In the genomic region with DNA sequence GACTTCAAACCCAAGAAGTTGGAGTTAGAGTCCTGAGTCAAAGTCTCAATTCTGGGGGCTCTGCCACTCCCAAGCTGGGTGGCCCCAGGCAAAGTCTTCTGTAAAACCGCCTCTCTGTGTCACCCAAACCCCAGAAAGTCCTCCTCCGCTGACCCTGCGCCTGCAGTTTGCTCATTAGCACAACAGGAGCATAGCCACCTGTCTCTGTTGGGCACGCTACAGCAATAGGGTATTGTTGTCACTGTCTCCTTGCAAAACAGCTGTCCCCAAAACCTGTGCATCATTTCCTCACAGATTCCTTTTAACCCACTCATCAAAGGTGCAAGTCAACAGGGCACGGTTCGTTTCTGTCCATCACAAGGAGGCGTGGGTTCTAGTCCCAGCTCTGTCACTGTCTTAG, we compare ENCODE assay signal across 1 cellular context.
TF ChIP-seq lines count a peak whose summit lies in the region.

No MANE protein-coding gene starts in this region.

TF ChIP-seq in H1, 55 proteins besides CTCF, POLR2A, EP300 and RAD21:
- TF ChIP-seq GTF2F1 (IDR thresholded peaks at IDR 0.05; ENCODE audit: borderline replicate concordance, low read depth, low read length) (no peak), YY1 (IDR thresholded peaks at IDR 0.05; ENCODE audit: low read depth, low read length) (no peak), JUN (IDR thresholded peaks at IDR 0.05; ENCODE audit: low read depth, low read length) (no peak), CEBPB (IDR thresholded peaks at IDR 0.05; ENCODE audit: low read depth, low read length) (no peak), JUND (IDR thresholded peaks at IDR 0.05; ENCODE audit: low read length) (no peak), SIRT6 (IDR thresholded peaks at IDR 0.05; ENCODE audit: low read length) (no peak), KDM1A (IDR thresholded peaks at IDR 0.05; ENCODE audit: borderline replicate concordance, low read length) (no peak), TAF7 (optimal IDR thresholded peaks at IDR 0.05; ENCODE audit: borderline replicate concordance, low read depth, low read length) (no peak), SRF (IDR thresholded peaks at IDR 0.05; ENCODE audit: low read depth, low read length) (no peak), USF2 (IDR thresholded peaks at IDR 0.05; ENCODE audit: low read length) (no peak), CBX8 (IDR thresholded peaks at IDR 0.05; ENCODE audit: borderline replicate concordance, low read depth, low read length) (no peak), CHD1 (IDR thresholded peaks at IDR 0.05; ENCODE audit: low read depth, low read length) (no peak), CTBP2 (IDR thresholded peaks at IDR 0.05; ENCODE audit: borderline replicate concordance, insufficient read depth, insufficient read length, low read length) (no peak), RFX5 (IDR thresholded peaks at IDR 0.05; ENCODE audit: borderline replicate concordance, low read depth, low read length) (no peak), EGR1 (IDR thresholded peaks at IDR 0.05; ENCODE audit: borderline replicate concordance, low read depth, low read length) (no peak), MAFK (IDR thresholded peaks at IDR 0.05; ENCODE audit: low read depth, low read length) (no peak), BCL11A (IDR thresholded peaks at IDR 0.05; ENCODE audit: low read depth in 2 of 2, low read length in 2 of 2) (no peak), GABPA (IDR thresholded peaks at IDR 0.05; ENCODE audit: borderline replicate concordance, insufficient read depth, low read length) (no peak), NANOG (IDR thresholded peaks at IDR 0.05; ENCODE audit: insufficient read depth, low read depth, low read length, poor library complexity, severe bottlenecking) (no peak)
- TF ChIP-seq, protein P1, sequence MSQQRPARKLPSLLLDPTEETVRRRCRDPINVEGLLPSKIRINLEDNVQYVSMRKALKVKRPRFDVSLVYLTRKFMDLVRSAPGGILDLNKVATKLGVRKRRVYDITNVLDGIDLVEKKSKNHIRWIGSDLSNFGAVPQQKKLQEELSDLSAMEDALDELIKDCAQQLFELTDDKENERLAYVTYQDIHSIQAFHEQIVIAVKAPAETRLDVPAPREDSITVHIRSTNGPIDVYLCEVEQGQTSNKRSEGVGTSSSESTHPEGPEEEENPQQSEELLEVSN (IDR thresholded peaks at IDR 0.05), result no peak
